ENCODE assay signal across 26 cellular contexts in the genomic region with DNA sequence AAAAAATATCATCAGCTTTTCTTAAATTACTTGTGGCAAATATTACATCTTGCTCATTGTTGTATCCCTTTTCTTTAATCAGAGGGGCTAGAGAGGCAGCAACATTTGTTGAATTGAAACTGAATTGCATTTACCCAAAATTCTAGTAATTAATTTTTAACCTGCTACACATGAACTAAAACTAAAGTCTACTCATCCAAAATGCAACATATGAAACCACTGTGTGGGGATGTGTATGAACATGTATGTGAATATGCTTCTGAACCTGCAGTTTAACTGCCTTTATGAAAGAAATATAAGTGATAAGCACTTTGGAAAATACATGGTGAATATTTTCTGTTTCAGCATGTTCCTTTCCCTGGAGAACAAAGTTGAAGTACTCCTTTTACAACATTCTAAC.
DNase-seq lines count a peak whose midpoint lies in the region; ATAC-seq and TF ChIP-seq lines count a peak whose summit lies in the region.
"Had no signal": no experiment of that assay in that cellular context is flagged by ENCODE, and none has a peak within 500 bp of the region (broad histone marks: within the 10 kb centered on the region; RNA-seq: fewer than 3 reads in every experiment).

No MANE protein-coding gene starts in this region.

- no peak overlapping the region for H3K27ac Mint-ChIP-seq in endodermal cell
- H3K27ac Mint-ChIP-seq: CD14-positive monocyte; CD4-positive, alpha-beta memory T cell; CD4-positive, CD25-positive, alpha-beta regulatory T cell; CD8-positive, alpha-beta memory T cell had no signal

- TF ChIP-seq CTCF in epithelial cell of esophagus (IDR thresholded peaks at IDR 0.05; ENCODE audit: insufficient read depth, low read depth, low read length, missing control alignments), result no peak
- no peak for TF ChIP-seq CTCF in lower leg skin (IDR thresholded peaks at IDR 0.05)
- TF ChIP-seq CTCF in endodermal cell (conservative IDR thresholded peaks at IDR 0.05), result no peak
- TF ChIP-seq CTCF in left lung (IDR thresholded peaks at IDR 0.05), result no peak

- H3K27me3 Mint-ChIP-seq in endodermal cell (ENCODE audit: insufficient read depth), result no peaks in the 10 kb centered on the region
- H3K27me3 Mint-ChIP-seq: CD4-positive, alpha-beta memory T cell; CD4-positive, CD25-positive, alpha-beta regulatory T cell had no signal

- intact Hi-C loops in lower leg skin (cut with DNase I; ENCODE audit: low total_unique reads), result no loop called here
- intact Hi-C loops in left cardiac atrium (cut with DNase I), result no loop called here
- intact Hi-C loops in left lung (cut with DNase I), result no loop called here

- no peaks in the 10 kb centered on the region for H3K4me1 Mint-ChIP-seq in endodermal cell
- H3K4me1 Mint-ChIP-seq: CD14-positive monocyte; CD4-positive, alpha-beta memory T cell; CD4-positive, CD25-positive, alpha-beta regulatory T cell; CD8-positive, alpha-beta memory T cell had no signal

- H3K27ac ChIP-seq in SJCRH30 (peak overlapping the region; percentile 93), endodermal cell (ENCODE audit: low read depth, low read length) (no peak overlapping the region), left lung (no peak overlapping the region)
- H3K27ac ChIP-seq: BLaER1 had no signal

- H3K9me3 ChIP-seq in SJCRH30 (replicated peaks) (no peaks in the 10 kb centered on the region), endodermal cell (ENCODE audit: control insufficient read depth, low read length) (no peaks in the 10 kb centered on the region), left lung (no peaks in the 10 kb centered on the region)
- H3K9me3 ChIP-seq: BE2C, BLaER1 had no signal

- no peaks in the 10 kb centered on the region for H3K36me3 ChIP-seq in SJCRH30
- H3K36me3 ChIP-seq in endodermal cell (ENCODE audit: control insufficient read depth, insufficient read depth, low read length), result no peaks in the 10 kb centered on the region
- no peaks in the 10 kb centered on the region for H3K36me3 ChIP-seq in left lung
- H3K36me3 ChIP-seq: BE2C, BLaER1 had no signal

- DNase-seq in SJCRH30 (no peak), epithelial cell of esophagus (ENCODE audit: low read depth) (peak; percentile 3), lower leg skin (ENCODE audit: low spot score in 2 of 2) (no peak), left cardiac atrium (no peak), endodermal cell (no peak), left lung (no peak)
- DNase-seq: 8988T; ACHN; BE2C; C1 segment of cervical spinal cord; CD4-positive, alpha-beta memory T cell; CD4-positive, CD25-positive, alpha-beta regulatory T cell; CD8-positive, alpha-beta memory T cell; COR-L47; DMS 273 treated with DMSO at 0.1 percent for 48 hours; DMS153; DMS53; DMS79; DND-41; EL; GDM1 had no signal

- no peak overlapping the region for H3K9ac ChIP-seq in endodermal cell (ENCODE audit: extremely low read depth, low read length, poor library complexity, severe bottlenecking)
- H3K9ac ChIP-seq: BLaER1 had no signal

- H3K4me3 ChIP-seq in SJCRH30 (no peak overlapping the region), epithelial cell of esophagus (ENCODE audit: low read length) (no peak overlapping the region), lower leg skin (ENCODE audit: low read depth, poor library complexity, severe bottlenecking) (no peak overlapping the region), endodermal cell (ENCODE audit: low read length) (no peak overlapping the region), left lung (no peak overlapping the region)
- H3K4me3 ChIP-seq: BLaER1, GM12878 had no signal

- peak; percentile 55 for ATAC-seq in GM18861 (IDR thresholded peaks at IDR 0.05; ENCODE audit: unreplicated experiment)
- peak; percentile 48 for ATAC-seq in HG02759 (IDR thresholded peaks at IDR 0.05; ENCODE audit: unreplicated experiment)
- no peak for ATAC-seq in left cardiac atrium
- no peak for ATAC-seq in left lung
- ATAC-seq: GM12878 had no signal

- H3K4me3 Mint-ChIP-seq in endodermal cell, result no peak overlapping the region
- H3K4me3 Mint-ChIP-seq: CD14-positive monocyte; CD4-positive, alpha-beta memory T cell; CD4-positive, CD25-positive, alpha-beta regulatory T cell; CD8-positive, alpha-beta memory T cell had no signal

- H3K36me3 Mint-ChIP-seq in endodermal cell (ENCODE audit: low read depth), result no peaks in the 10 kb centered on the region
- H3K36me3 Mint-ChIP-seq: CD14-positive monocyte; CD4-positive, CD25-positive, alpha-beta regulatory T cell had no signal

- H3K4me1 ChIP-seq in SJCRH30 (peaks cover 51% of the 10 kb centered on the region), endodermal cell (ENCODE audit: control insufficient read depth, insufficient read depth, low read length) (no peaks in the 10 kb centered on the region), left lung (no peaks in the 10 kb centered on the region)
- H3K4me1 ChIP-seq: BE2C, BLaER1 had no signal

- no peaks in the 10 kb centered on the region for H3K9me3 Mint-ChIP-seq in endodermal cell
- H3K9me3 Mint-ChIP-seq: CD4-positive, alpha-beta memory T cell; CD4-positive, CD25-positive, alpha-beta regulatory T cell; CD8-positive, alpha-beta memory T cell had no signal

- no peaks in the 10 kb centered on the region for H3K27me3 ChIP-seq in SJCRH30
- H3K27me3 ChIP-seq in endodermal cell (ENCODE audit: control insufficient read depth, insufficient read depth, low read length, poor library complexity, severe bottlenecking), result no peaks in the 10 kb centered on the region
- H3K27me3 ChIP-seq in left lung, result no peaks in the 10 kb centered on the region
- H3K27me3 ChIP-seq: BE2C, BLaER1 had no signal

- TF ChIP-seq POLR2A in lower leg skin (IDR thresholded peaks at IDR 0.05), result no peak

Comparison
In these comparisons a context has a peak if more than half of its experiments do, and no peak if none do; other contexts are left out.
1. ATAC-seq: peak in GM18861 (single experiment) and HG02759 (single experiment); none in left cardiac atrium (0 of 2) and left lung (single experiment).